9 cellular contexts compared by ENCODE assay signal in the genomic region with DNA sequence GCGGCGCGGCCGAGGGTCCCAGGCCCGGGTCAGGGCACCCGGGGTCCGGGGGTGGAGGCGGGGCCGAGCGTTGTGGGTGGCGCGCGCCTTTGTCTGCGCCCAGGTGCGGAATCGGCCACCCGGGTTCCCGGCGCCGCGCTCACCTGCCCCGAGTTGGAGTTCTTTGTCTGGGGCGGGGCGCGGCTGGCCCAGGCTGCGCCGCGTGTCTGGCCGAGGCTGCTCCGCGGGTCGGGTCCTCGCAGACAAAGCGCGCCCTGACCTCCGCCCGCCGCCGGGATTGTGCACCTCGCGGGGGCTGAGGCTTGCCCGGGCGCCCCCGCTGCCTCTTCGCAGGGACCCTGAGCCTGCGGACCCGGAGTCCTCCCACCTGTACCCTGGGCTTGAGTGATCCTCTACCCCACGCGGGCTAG. TPM values are rescaled to one million over a fixed set of nuclear protein-coding genes. Genes with fewer than 3 reads are reported as not detected.
A peak's percentile ranks its signal among the peaks of the same experiment; 100 is the strongest.
DNase-seq lines count a peak whose midpoint lies in the region; ATAC-seq and TF ChIP-seq lines count a peak whose summit lies in the region.
"Had no signal": no experiment of that assay in that cellular context is flagged by ENCODE, and none has a peak within 500 bp of the region (broad histone marks: within the 10 kb centered on the region; RNA-seq: fewer than 3 reads in every experiment).

No MANE protein-coding gene starts in this region.

- peak overlapping the region; percentile 93 for H3K4me2 ChIP-seq in neural progenitor cell

- H4K20me1 ChIP-seq in neural progenitor cell (ENCODE audit: low read depth) = peaks cover 49% of the 10 kb centered on the region

- H3K4me3 Mint-ChIP-seq in T-helper 17 cell (peak overlapping the region; percentile 85), neural progenitor cell (peak overlapping the region; percentile 88)

- H3K4me3 ChIP-seq in AG04450 (ENCODE audit: low read depth, low read length) (peak overlapping the region; percentile 63), esophagus muscularis mucosa (peak overlapping the region; percentile 68 to 78 (median 71)), neural progenitor cell (peak overlapping the region; percentile 94)

- peak overlapping the region; percentile 85 for H2AFZ ChIP-seq in neural progenitor cell (replicated peaks)

- no peak for TF ChIP-seq EP300 in esophagus muscularis mucosa (IDR thresholded peaks at IDR 0.05)

- intact Hi-C loops in esophagus muscularis mucosa (cut with DNase I) = no loop called here

- H3K27ac ChIP-seq in AG04450 (ENCODE audit: low read depth, low read length) = no peak overlapping the region
- H3K27ac ChIP-seq in esophagus muscularis mucosa (replicated peaks in 1 of 4) = peak overlapping the region in 1 of 4 donors; percentile 23
- H3K27ac ChIP-seq in neural progenitor cell = no peak overlapping the region

- H3F3A ChIP-seq in neural progenitor cell (ENCODE audit: low read depth) = peaks cover 22% of the 10 kb centered on the region

- CTCF ChIA-PET in AG04450 (lab: Charles Lee) = interaction anchor here (1.5 kb wide), 1 partner anchor 145 kb away, joined by 6 read pairs; no protein-coding TSS in a partner anchor

- DNase-seq in AG04450 (ENCODE audit: low read depth, low spot score) = no peak
- DNase-seq in T-helper 17 cell = no peak
- DNase-seq in esophagus muscularis mucosa (ENCODE audit: extremely low spot score) = no peak
- DNase-seq in neural progenitor cell (ENCODE audit: low spot score) = peak; percentile 70
- DNase-seq in NCI-H128 (lab: John Stamatoyannopoulos, UW; ENCODE audit: unreplicated experiment) = no peak

- no peak overlapping the region for H3K9ac ChIP-seq in neural progenitor cell

- H3K4me1 Mint-ChIP-seq in T-helper 17 cell = peaks cover 24% of the 10 kb centered on the region
- H3K4me1 Mint-ChIP-seq in neural progenitor cell = peaks cover 18% of the 10 kb centered on the region

- H3K27me3 ChIP-seq in AG04450 (ENCODE audit: control insufficient read depth, insufficient read depth, low read length) (no peaks in the 10 kb centered on the region), esophagus muscularis mucosa (no peaks in the 10 kb centered on the region), neural progenitor cell (peaks cover 41% of the 10 kb centered on the region)

- H3K79me2 ChIP-seq in neural progenitor cell (ENCODE audit: low read depth) = peaks cover 39% of the 10 kb centered on the region

- H3K27me3 Mint-ChIP-seq in T-helper 17 cell (no peaks in the 10 kb centered on the region), neural progenitor cell (ENCODE audit: insufficient read depth, low read depth) (peaks cover 3% of the 10 kb centered on the region)

- POLR2A ChIA-PET in AG04450 (lab: Yijun Ruan, JAX) = no interaction called here

- no peak for TF ChIP-seq POLR2A in esophagus muscularis mucosa (IDR thresholded peaks at IDR 0.05; ENCODE audit: low read depth)

- ATAC-seq in GM19351 (IDR thresholded peaks at IDR 0.05; ENCODE audit: unreplicated experiment) (peak; percentile 32), T-helper 17 cell (peak; percentile 40), GM18873 (IDR thresholded peaks at IDR 0.05; ENCODE audit: low FRiP score, unreplicated experiment) (no peak), HG02973 (IDR thresholded peaks at IDR 0.05; ENCODE audit: unreplicated experiment) (no peak)

- peaks cover 16 to 39% (median 31%) of the 10 kb centered on the region in 4 donors for H3K4me1 ChIP-seq in esophagus muscularis mucosa
- peaks cover 9% of the 10 kb centered on the region for H3K4me1 ChIP-seq in neural progenitor cell

- TF ChIP-seq CTCF in AG04450 (IDR thresholded peaks at IDR 0.05; ENCODE audit: low read depth, low read length) (no peak), esophagus muscularis mucosa (IDR thresholded peaks at IDR 0.05) (no peak), neural progenitor cell (IDR thresholded peaks at IDR 0.05) (no peak)

- 0% methylated on average over 7 of the region's 49 CpGs for WGBS in esophagus muscularis mucosa

- H3K36me3 ChIP-seq in esophagus muscularis mucosa = peaks cover 0 to 19% (median 0%) of the 10 kb centered on the region in 4 donors
- H3K36me3 ChIP-seq in neural progenitor cell = no peaks in the 10 kb centered on the region

- peaks cover 2% of the 10 kb centered on the region for H3K36me3 Mint-ChIP-seq in T-helper 17 cell (ENCODE audit: low read depth)
- H3K36me3 Mint-ChIP-seq in neural progenitor cell = peaks cover 8% of the 10 kb centered on the region

- no peaks in the 10 kb centered on the region for H3K9me3 Mint-ChIP-seq in neural progenitor cell

- peaks cover 3% of the 10 kb centered on the region; the same call in 1 of the 2 replicates for H3K9me3 ChIP-seq in AG04450 (ENCODE audit: control insufficient read depth, insufficient read depth, low read length)
- no peaks in the 10 kb centered on the region for H3K9me3 ChIP-seq in T-helper 17 cell (ENCODE audit: control insufficient read depth, low read length, poor library complexity, severe bottlenecking)
- no peaks in the 10 kb centered on the region for H3K9me3 ChIP-seq in esophagus muscularis mucosa
- H3K9me3 ChIP-seq in neural progenitor cell (ENCODE audit: low read depth) = no peaks in the 10 kb centered on the region

- no peak overlapping the region for H3K27ac Mint-ChIP-seq in T-helper 17 cell
- H3K27ac Mint-ChIP-seq in neural progenitor cell = no peak overlapping the region

RNA-seq across cellular contexts. Expression of a gene that starts 50.0 kb away (rescaled TPM):
- 0.11 and 0.35 TPM in 2 replicates for polyA plus RNA-seq in AG04450 (2011; rRNA removed)
- not detected in 2 replicates for polyA minus RNA-seq in AG04450 (2011; rRNA and poly(A)+ RNA removed)
- total RNA-seq in T-helper 17 cell = not detected
- not detected for total RNA-seq in esophagus muscularis mucosa
- 0.34 TPM in 1 of 2 replicates, not detected in the other for total RNA-seq in neural progenitor cell (ENCODE audit: low replicate concordance)
- total RNA-seq: myocyte had no signal

RNA-seq across cellular contexts. Expression of a gene that starts 58.1 kb away (rescaled TPM):
- not detected in 2 replicates for polyA plus RNA-seq in AG04450 (2011; rRNA removed)
- polyA minus RNA-seq in AG04450 (2011; rRNA and poly(A)+ RNA removed) = not detected in 2 replicates
- total RNA-seq in T-helper 17 cell = not detected
- 1 to 10 TPM; 1.7 to 4.1 (median 3.7) TPM for total RNA-seq in esophagus muscularis mucosa
- total RNA-seq in neural progenitor cell (ENCODE audit: low replicate concordance) = 0.15 TPM in 1 of 2 replicates, not detected in the other
- total RNA-seq: myocyte had no signal

Comparison
In these comparisons a context has a peak if more than half of its experiments do, and no peak if none do; other contexts are left out.
1. ATAC-seq: peak in GM19351 (single experiment) and T-helper 17 cell (single experiment); none in GM18873 (single experiment) and HG02973 (single experiment).
2. Peak in every context shown above with its lines, with median percentiles within 50 percentile points of each other: H3K4me3 ChIP-seq.